ENCODE assay signal across 13 cellular contexts in genomic region chr1:244106837-244107491, GRCh38. TPM values are rescaled to one million over a fixed set of nuclear protein-coding genes. Genes with fewer than 3 reads are reported as not detected.
A peak's percentile ranks its signal among the peaks of the same experiment; 100 is the strongest.
DNase-seq lines count a peak whose midpoint lies in the region; ATAC-seq and TF ChIP-seq lines count a peak whose summit lies in the region.
"Had no signal": no experiment of that assay in that cellular context is flagged by ENCODE, and none has a peak within 500 bp of the region (broad histone marks: within the 10 kb centered on the region; RNA-seq: fewer than 3 reads in every experiment).

No MANE protein-coding gene starts in this region.

- peak; percentile 74 for ATAC-seq in left lobe of liver
- ATAC-seq in heart right ventricle = no peak
- no peak for ATAC-seq in GM18519 (IDR thresholded peaks at IDR 0.05; ENCODE audit: low FRiP score, unreplicated experiment)

- no peaks in the 10 kb centered on the region for H3K36me3 ChIP-seq in heart right ventricle

- intact Hi-C loops in heart right ventricle (cut with DNase I) = no loop called here

- TF ChIP-seq CTCF in heart right ventricle (IDR thresholded peaks at IDR 0.05) = no peak

- DNase-seq in DMS 273 treated with DMSO at 0.1 percent for 48 hours (lab: John Stamatoyannopoulos, UW) = peak; percentile 51
- peak; percentile 34 for DNase-seq in NCI-H1092 (lab: John Stamatoyannopoulos, UW)
- DNase-seq in SHP77 (lab: John Stamatoyannopoulos, UW) = peak; percentile 91 to 93
- peak; percentile 58 for DNase-seq in left lobe of liver (ENCODE audit: low spot score)
- no peak for DNase-seq in heart right ventricle
- DNase-seq in activated T-cell treated with anti-CD3 and anti-CD28 coated beads, Interleukin-2, amount 50 U/mL, for 48 hours = no peak
- DNase-seq in NCI-H510A (lab: John Stamatoyannopoulos, UW) = no peak
- DNase-seq: AML-193; CD4-positive, alpha-beta T cell; MM.1S; SK-N-SH; T-helper 1 cell had no signal

- no peak overlapping the region for H3K4me3 ChIP-seq in heart right ventricle

- H3K4me1 ChIP-seq in heart right ventricle = no peaks in the 10 kb centered on the region

- H3K27me3 ChIP-seq in heart right ventricle = peaks cover 0 to 23% (median 0%) of the 10 kb centered on the region in 7 donors

- H3K27ac ChIP-seq in heart right ventricle = no peak overlapping the region

- H3K9me3 ChIP-seq in heart right ventricle = no peaks in the 10 kb centered on the region
- H3K9me3 ChIP-seq: SK-N-SH had no signal

- 81 to 85% methylated on average over 8 of the region's 8 CpGs for WGBS in heart right ventricle, 2 donors

RNA-seq across cellular contexts. Expression of gene ZBTB18, which starts 55.9 kb away (rescaled TPM):
- 14.3 TPM for total RNA-seq in left lobe of liver
- total RNA-seq in heart right ventricle = 10 to 100 TPM; 17.7 to 33.7 (median 20.8) TPM
- 10 to 100 TPM in 1 of 2 donors, 1 to 10 TPM in 1; 7.5 to 13.1 TPM for polyA plus RNA-seq in heart right ventricle

Comparison
In these comparisons a context has a peak if more than half of its experiments do, and no peak if none do; other contexts are left out.
1. DNase-seq: peak in DMS 273 treated with DMSO at 0.1 percent for 48 hours (single experiment), NCI-H1092 (single experiment), SHP77 (2 of 2) and left lobe of liver (single experiment); none in heart right ventricle (0 of 2), activated T-cell treated with anti-CD3 and anti-CD28 coated beads, Interleukin-2, amount 50 U/mL, for 48 hours (0 of 2) and NCI-H510A (single experiment).